Comparison of ENCODE assay signal across 15 cellular contexts in the genomic region with DNA sequence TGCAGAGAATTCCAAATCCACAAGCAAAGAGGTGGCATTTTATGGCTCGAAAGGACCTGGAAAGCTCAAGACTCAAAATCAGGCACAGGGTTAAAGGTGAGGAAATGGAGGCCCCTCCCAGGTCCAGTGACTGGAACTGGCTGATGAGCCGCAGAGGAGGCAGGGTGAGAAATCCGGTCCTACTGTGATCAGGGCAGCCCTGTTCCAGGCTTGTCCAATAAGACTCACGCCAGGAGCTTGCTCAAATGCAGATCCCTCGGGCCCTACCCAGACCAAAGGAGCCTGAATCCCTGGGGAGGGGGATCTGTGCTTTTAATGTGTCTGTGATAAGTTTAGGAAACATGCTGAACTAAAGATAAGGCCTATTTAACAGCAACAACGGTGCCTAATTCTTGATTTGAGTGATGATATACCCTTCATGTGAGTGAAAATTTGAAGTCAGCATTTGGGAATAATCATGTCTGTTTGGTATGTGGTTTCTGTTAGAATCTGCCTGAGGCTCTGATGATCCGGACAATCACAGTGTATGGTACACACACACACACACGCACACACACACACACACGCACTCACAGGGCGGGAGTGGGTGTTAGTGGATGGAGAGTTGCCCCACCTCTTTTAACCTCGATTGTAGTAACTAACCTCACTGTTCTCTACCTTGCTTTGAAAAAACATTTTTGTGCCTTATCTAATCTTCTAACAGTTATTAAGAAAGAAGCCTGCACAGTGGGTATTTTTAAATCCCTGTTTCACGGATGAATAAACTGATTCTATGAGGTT. TPM values are rescaled to one million over a fixed set of nuclear protein-coding genes. Genes with fewer than 3 reads are reported as not detected.
A peak's percentile ranks its signal among the peaks of the same experiment; 100 is the strongest.
DNase-seq lines count a peak whose midpoint lies in the region; ATAC-seq and TF ChIP-seq lines count a peak whose summit lies in the region.
"Had no signal": no experiment of that assay in that cellular context is flagged by ENCODE, and none has a peak within 500 bp of the region (broad histone marks: within the 10 kb centered on the region; RNA-seq: fewer than 3 reads in every experiment).

No MANE protein-coding gene starts in this region.

- H2BK120ac ChIP-seq in neuronal stem cell (ENCODE audit: low read depth, low read length), result no peak overlapping the region

- BruUV-seq in PC-9 (replicated peaks; lab: Mats Ljungman, UMichigan), result no TSS peak

- H2BK15ac ChIP-seq in neuronal stem cell (ENCODE audit: low read length), result no peak overlapping the region

- no peaks in the 10 kb centered on the region for H4K20me1 ChIP-seq in PC-9 (ENCODE audit: insufficient read depth)

- H4K91ac ChIP-seq in neuronal stem cell (ENCODE audit: low read depth, low read length, poor library complexity), result no peak overlapping the region

- H3K79me1 ChIP-seq in neuronal stem cell (ENCODE audit: low read depth, low read length), result no peaks in the 10 kb centered on the region

- H3K27ac ChIP-seq in PC-9 (peak overlapping the region; percentile 85), neuronal stem cell (replicated peaks; ENCODE audit: low read length) (no peak overlapping the region)

- H2BK5ac ChIP-seq in neuronal stem cell (ENCODE audit: low read length), result no peak overlapping the region

- H3K36me3 ChIP-seq in BE2C (no peaks in the 10 kb centered on the region), PC-9 (ENCODE audit: low read depth) (no peaks in the 10 kb centered on the region), neuronal stem cell (replicated peaks in 1 of 2; ENCODE audit: control insufficient read depth in 2 of 2, insufficient read depth in 2 of 2, low read length in 2 of 2) (no peaks in the 10 kb centered on the region)
- H3K36me3 ChIP-seq: spleen had no signal

- H3K36me3 Mint-ChIP-seq in activated naive CD8-positive, alpha-beta T cell treated with anti-CD3 and anti-CD28 coated beads for 36 hours, result no peaks in the 10 kb centered on the region
- H3K36me3 Mint-ChIP-seq: activated naive CD4-positive, alpha-beta T cell treated with anti-CD3 and anti-CD28 coated beads, Interleukin-2, amount 10 ng/mL, durations not matched to agents 7 days and 5 days; CD8-positive, alpha-beta memory T cell had no signal

- no CpG with 5 or more reads among the region's 12 CpGs for WGBS in neuronal stem cell (ENCODE audit: extremely low coverage in 2 of 2, insufficient read length in 2 of 2, insufficient replicate concordance in 1 of 2), 2 donors

- no peak overlapping the region for H2AFZ ChIP-seq in PC-9
- H2AFZ ChIP-seq in neuronal stem cell (ENCODE audit: low read length), result peak overlapping the region; percentile 47

- H4K8ac ChIP-seq in neuronal stem cell (ENCODE audit: low read depth, low read length), result no peak overlapping the region

- peaks cover 64% of the 10 kb centered on the region for H3F3A ChIP-seq in PC-9 (ENCODE audit: insufficient read depth, low read depth)

- H3K4me3 ChIP-seq in BE2C (ENCODE audit: low read depth, low read length) (no peak overlapping the region), PC-9 (no peak overlapping the region), neuronal stem cell (ENCODE audit: low read length in 2 of 2) (no peak overlapping the region)
- H3K4me3 ChIP-seq: coronary artery, spleen had no signal

- H3K27me3 ChIP-seq in BE2C (no peaks in the 10 kb centered on the region), PC-9 (ENCODE audit: insufficient read depth, low read depth) (no peaks in the 10 kb centered on the region), neuronal stem cell (ENCODE audit: control insufficient read depth in 3 of 3, insufficient read depth in 3 of 3, low read depth in 1 of 3, low read length in 3 of 3) (peaks cover 0 to 13% (median 0%) of the 10 kb centered on the region in 3 experiments)
- H3K27me3 ChIP-seq: spleen had no signal

- TF ChIP-seq CTCF in BE2C (IDR thresholded peaks at IDR 0.05; ENCODE audit: low read depth, low read length) (no peak), PC-9 (conservative IDR thresholded peaks at IDR 0.05) (no peak)

- H3K23ac ChIP-seq in neuronal stem cell (ENCODE audit: low read depth, low read length, poor library complexity), result no peak overlapping the region

- no peaks in the 10 kb centered on the region for H3K9me3 Mint-ChIP-seq in activated naive CD8-positive, alpha-beta T cell treated with anti-CD3 and anti-CD28 coated beads for 36 hours
- H3K9me3 Mint-ChIP-seq: activated naive CD4-positive, alpha-beta T cell treated with anti-CD3 and anti-CD28 coated beads, Interleukin-2, amount 10 ng/mL, durations not matched to agents 7 days and 5 days; CD8-positive, alpha-beta memory T cell had no signal

- ATAC-seq in esophagus mucosa (peak; percentile 31), HG03108 (IDR thresholded peaks at IDR 0.05; ENCODE audit: unreplicated experiment) (no peak), GM19452 (IDR thresholded peaks at IDR 0.05; ENCODE audit: unreplicated experiment) (no peak)

- H3K9me3 ChIP-seq in BE2C (no peaks in the 10 kb centered on the region), PC-9 (ENCODE audit: insufficient read depth, low read depth) (no peaks in the 10 kb centered on the region), neuronal stem cell (replicated peaks in 1 of 2; ENCODE audit: control insufficient read depth in 2 of 2, insufficient read depth in 1 of 2, low read depth in 1 of 2, low read length in 2 of 2) (no peaks in the 10 kb centered on the region)
- H3K9me3 ChIP-seq: spleen had no signal

- H3K9me2 ChIP-seq in PC-9 (ENCODE audit: insufficient read depth), result no peaks in the 10 kb centered on the region

- no peaks in the 10 kb centered on the region for H3K27me3 Mint-ChIP-seq in activated naive CD8-positive, alpha-beta T cell treated with anti-CD3 and anti-CD28 coated beads for 36 hours
- H3K27me3 Mint-ChIP-seq: activated naive CD4-positive, alpha-beta T cell treated with anti-CD3 and anti-CD28 coated beads, Interleukin-2, amount 10 ng/mL, durations not matched to agents 7 days and 5 days; CD8-positive, alpha-beta memory T cell had no signal

- H3K27ac Mint-ChIP-seq in activated naive CD8-positive, alpha-beta T cell treated with anti-CD3 and anti-CD28 coated beads for 36 hours, result no peak overlapping the region
- H3K27ac Mint-ChIP-seq: activated naive CD4-positive, alpha-beta T cell treated with anti-CD3 and anti-CD28 coated beads, Interleukin-2, amount 10 ng/mL, durations not matched to agents 7 days and 5 days had no signal

- H3K18ac ChIP-seq in neuronal stem cell (ENCODE audit: low read length), result no peak overlapping the region

- CTCF ChIA-PET in PC-9 (lab: Charles Lee), result interaction anchor here (0.9 kb wide), 1 partner anchor 51 kb away, joined by 3 read pairs; no protein-coding TSS in a partner anchor

- no peak overlapping the region for H2BK12ac ChIP-seq in neuronal stem cell (ENCODE audit: low read length)

- DNase-seq in BE2C, result peak; percentile 68
- peak in 1 of 2 experiments; percentile 44 for DNase-seq in PC-9
- DNase-seq in neuronal stem cell (ENCODE audit: low spot score), result no peak
- DNase-seq in NCI-H2196 (lab: John Stamatoyannopoulos, UW; ENCODE audit: unreplicated experiment), result no peak
- DNase-seq in activated naive CD8-positive, alpha-beta T cell treated with anti-CD3 and anti-CD28 coated beads for 36 hours, result no peak
- DNase-seq: activated CD4-positive, alpha-beta T cell treated with anti-CD3 and anti-CD28 coated beads, Interleukin-2, amount 50 U/mL, for 1 hour; activated naive CD4-positive, alpha-beta T cell treated with anti-CD3 and anti-CD28 coated beads, Interleukin-2, amount 10 ng/mL, durations not matched to agents 7 days and 5 days; CD8-positive, alpha-beta memory T cell; NCI-H446 treated with DMSO at 0.1 percent for 48 hours; spleen; SW 1271 had no signal

- POLR2A ChIA-PET in PC-9 (lab: Charles Lee; ENCODE audit: unreplicated experiment), result interaction anchor here (0.6 to 1.0 kb wide), 2 partner anchors 11 to 137 kb away, joined by 3 to 7 read pairs; no protein-coding TSS in a partner anchor

- no peak overlapping the region for H3K14ac ChIP-seq in neuronal stem cell (ENCODE audit: low read length)

- peaks cover 49% of the 10 kb centered on the region for H3K4me1 Mint-ChIP-seq in activated naive CD8-positive, alpha-beta T cell treated with anti-CD3 and anti-CD28 coated beads for 36 hours

- peak overlapping the region; percentile 66 for H3K4me2 ChIP-seq in PC-9
- no peak overlapping the region for H3K4me2 ChIP-seq in neuronal stem cell (ENCODE audit: insufficient read depth, low read length, poor library complexity, severe bottlenecking)

- no peak overlapping the region for H3K9ac ChIP-seq in neuronal stem cell (ENCODE audit: low read depth, low read length, poor library complexity)

- intact Hi-C loops in PC-9 (cut with micrococcal nuclease; ENCODE audit: unreplicated experiment), result no loop called here

- H3K4me1 ChIP-seq in BE2C, result peaks cover 35% of the 10 kb centered on the region
- H3K4me1 ChIP-seq in PC-9 (replicated peaks; ENCODE audit: insufficient read depth), result peaks cover 81% of the 10 kb centered on the region
- peaks cover 1 to 3% of the 10 kb centered on the region in 2 donors for H3K4me1 ChIP-seq in neuronal stem cell (ENCODE audit: control insufficient read depth in 2 of 2, insufficient read depth in 1 of 2, low read depth in 1 of 2, low read length in 2 of 2)

- H2AK5ac ChIP-seq in neuronal stem cell (ENCODE audit: low read depth, low read length), result no peak overlapping the region

- H3K4ac ChIP-seq in neuronal stem cell (ENCODE audit: low read length), result no peak overlapping the region

- H3K4me3 Mint-ChIP-seq in activated naive CD8-positive, alpha-beta T cell treated with anti-CD3 and anti-CD28 coated beads for 36 hours, result no peak overlapping the region
- H3K4me3 Mint-ChIP-seq: activated naive CD4-positive, alpha-beta T cell treated with anti-CD3 and anti-CD28 coated beads, Interleukin-2, amount 10 ng/mL, durations not matched to agents 7 days and 5 days; CD8-positive, alpha-beta memory T cell had no signal

- H3K79me2 ChIP-seq in PC-9 (ENCODE audit: low read depth), result no peaks in the 10 kb centered on the region

RNA-seq across cellular contexts. Expression of gene LYST, which starts 54.1 kb away (rescaled TPM):
- polyA plus RNA-seq in BE2C (2012; ENCODE audit: insufficient read depth, insufficient read length, low read depth), result 8.4 TPM
- 13.6 and 14.1 TPM in 2 replicates for total RNA-seq in PC-9 (2021)
- total RNA-seq in esophagus mucosa, result 19.2 TPM
- polyA plus RNA-seq in neuronal stem cell (2013, experiment 1 of 2), result 2.1 TPM
- 1.4 TPM for polyA plus RNA-seq in neuronal stem cell (2013, experiment 2 of 2)
- total RNA-seq in activated naive CD8-positive, alpha-beta T cell treated with anti-CD3 and anti-CD28 coated beads for 36 hours, result 10 to 100 TPM; 63.8 to 76.2 TPM
